In genomic region chr15:37516628-37517027, GRCh38 we compare ENCODE assay signal across 20 cellular contexts.
DNase-seq lines count a peak whose midpoint lies in the region; ATAC-seq, FAIRE-seq and TF ChIP-seq lines count a peak whose summit lies in the region.
"Had no signal": no experiment of that assay in that cellular context is flagged by ENCODE, and none has a peak within 500 bp of the region (broad histone marks: within the 10 kb centered on the region; RNA-seq: fewer than 3 reads in every experiment).

No MANE protein-coding gene starts in this region.

- no peak for TF ChIP-seq CTCF in retinal pigment epithelial cell (conservative IDR thresholded peaks at IDR 0.05; ENCODE audit: low read depth, low read length)

- H3K27me3 Mint-ChIP-seq in activated T-cell treated with anti-CD3 and anti-CD28 coated beads, Interleukin-2, amount 50 U/mL, for 4 hours (ENCODE audit: low read depth): no peaks in the 10 kb centered on the region
- H3K27me3 Mint-ChIP-seq: B cell; CD4-positive, alpha-beta T cell had no signal

- no peak overlapping the region for H3K4me3 ChIP-seq in retinal pigment epithelial cell (ENCODE audit: low read length)
- H3K4me3 ChIP-seq: A549; BLaER1 treated with 17β-estradiol and CSF1 and Interleukin-3, amounts not matched to agents 10 nM and 100 nM had no signal

- H3K4me3 Mint-ChIP-seq in activated T-cell treated with anti-CD3 and anti-CD28 coated beads, Interleukin-2, amount 50 U/mL, for 4 hours: no peak overlapping the region
- H3K4me3 Mint-ChIP-seq: B cell; CD4-positive, alpha-beta T cell; CD8-positive, alpha-beta T cell had no signal

- H3K36me3 Mint-ChIP-seq in activated T-cell treated with anti-CD3 and anti-CD28 coated beads, Interleukin-2, amount 50 U/mL, for 4 hours (ENCODE audit: insufficient read depth): no peaks in the 10 kb centered on the region
- H3K36me3 Mint-ChIP-seq: CD8-positive, alpha-beta T cell had no signal

- peak; percentile 1 for DNase-seq in M059J (ENCODE audit: low read depth)
- DNase-seq in astrocyte of the hippocampus (ENCODE audit: low read depth, low spot score): peak; percentile 56
- peak; percentile 51 for DNase-seq in retinal pigment epithelial cell (ENCODE audit: low read depth)
- DNase-seq in 8988T: no peak
- DNase-seq in urothelium cell line (ENCODE audit: low spot score): no peak
- DNase-seq in activated T-cell treated with anti-CD3 and anti-CD28 coated beads, Interleukin-2, amount 50 U/mL, for 4 hours: no peak
- DNase-seq: AML-193; Caco-2; Calu3; CD4-positive, alpha-beta T cell; CD8-positive, alpha-beta T cell; DMS79 treated with DMSO at 0.1 percent for 48 hours; GF-D8 had no signal

- no peak for ATAC-seq in activated T-cell treated with anti-CD3 and anti-CD28 coated beads, Interleukin-2, amount 50 U/mL, for 4 hours
- ATAC-seq: A549; CD8-positive, alpha-beta T cell had no signal

- no peaks in the 10 kb centered on the region for H3K4me1 Mint-ChIP-seq in activated T-cell treated with anti-CD3 and anti-CD28 coated beads, Interleukin-2, amount 50 U/mL, for 4 hours (ENCODE audit: low read depth)
- H3K4me1 Mint-ChIP-seq: B cell had no signal

- FAIRE-seq in urothelium cell line (lab: Jason Lieb, UNC): no peak
- FAIRE-seq: A549, D721Med, G401.6, GM12891, GM19239 had no signal

- H3K9me3 Mint-ChIP-seq in activated T-cell treated with anti-CD3 and anti-CD28 coated beads, Interleukin-2, amount 50 U/mL, for 4 hours: peaks cover 15% of the 10 kb centered on the region
- H3K9me3 Mint-ChIP-seq: CD4-positive, alpha-beta T cell had no signal

Comparison
In these comparisons a context has a peak if more than half of its experiments do, and no peak if none do; other contexts are left out.
1. DNase-seq: peak in M059J (single experiment), astrocyte of the hippocampus (single experiment) and retinal pigment epithelial cell (single experiment); none in 8988T (single experiment), urothelium cell line (single experiment) and activated T-cell treated with anti-CD3 and anti-CD28 coated beads, Interleukin-2, amount 50 U/mL, for 4 hours (single experiment).